In genomic region chr21:38800046-38800758, GRCh38 we compare ENCODE assay signal across 19 cellular contexts.
"Had no signal": no experiment of that assay in that cellular context is flagged by ENCODE, and none has a peak within 500 bp of the region (broad histone marks: within the 10 kb centered on the region; RNA-seq: fewer than 3 reads in every experiment).

No MANE protein-coding gene starts in this region.

- H3K9me3 ChIP-seq: left ventricle myocardium inferior, neutrophil, sigmoid colon, stomach, thoracic aorta, transverse colon had no signal

- H3K4me3 ChIP-seq: hepatocyte, left ventricle myocardium inferior, lung, sigmoid colon, skin epidermis, stomach, thoracic aorta, transverse colon had no signal

- H3K4me2 ChIP-seq: hepatocyte had no signal

- H3K27me3 ChIP-seq: hepatocyte, sigmoid colon, stomach, transverse colon had no signal

- DNase-seq: effector memory CD8-positive, alpha-beta T cell; foreskin melanocyte; kidney; left cardiac atrium; left ventricle myocardium inferior; naive thymus-derived CD4-positive, alpha-beta T cell; posterior cingulate gyrus; sigmoid colon; stimulated activated CD4-positive, alpha-beta T cell treated with anti-CD3 and anti-CD28 coated beads, Interleukin-12 subunit alpha, Interleukin-12 subunit beta, amount 100 ng/mL, for 4 hours; stimulated activated naive CD4-positive, alpha-beta T cell; stomach; substantia nigra; transverse colon had no signal

- H3K36me3 ChIP-seq: left ventricle myocardium inferior, neutrophil, sigmoid colon, stomach, thoracic aorta, transverse colon had no signal

- H3K79me2 ChIP-seq: hepatocyte had no signal

- H3K27ac ChIP-seq: left ventricle myocardium inferior, neutrophil, sigmoid colon, skin epidermis, stomach, thoracic aorta had no signal

- FAIRE-seq: colon, kidney had no signal

- H2AFZ ChIP-seq: hepatocyte had no signal

- ATAC-seq: effector memory CD8-positive, alpha-beta T cell; left cardiac atrium; naive thymus-derived CD4-positive, alpha-beta T cell had no signal
